ENCODE assay signal across 8 cellular contexts in the genomic region with DNA sequence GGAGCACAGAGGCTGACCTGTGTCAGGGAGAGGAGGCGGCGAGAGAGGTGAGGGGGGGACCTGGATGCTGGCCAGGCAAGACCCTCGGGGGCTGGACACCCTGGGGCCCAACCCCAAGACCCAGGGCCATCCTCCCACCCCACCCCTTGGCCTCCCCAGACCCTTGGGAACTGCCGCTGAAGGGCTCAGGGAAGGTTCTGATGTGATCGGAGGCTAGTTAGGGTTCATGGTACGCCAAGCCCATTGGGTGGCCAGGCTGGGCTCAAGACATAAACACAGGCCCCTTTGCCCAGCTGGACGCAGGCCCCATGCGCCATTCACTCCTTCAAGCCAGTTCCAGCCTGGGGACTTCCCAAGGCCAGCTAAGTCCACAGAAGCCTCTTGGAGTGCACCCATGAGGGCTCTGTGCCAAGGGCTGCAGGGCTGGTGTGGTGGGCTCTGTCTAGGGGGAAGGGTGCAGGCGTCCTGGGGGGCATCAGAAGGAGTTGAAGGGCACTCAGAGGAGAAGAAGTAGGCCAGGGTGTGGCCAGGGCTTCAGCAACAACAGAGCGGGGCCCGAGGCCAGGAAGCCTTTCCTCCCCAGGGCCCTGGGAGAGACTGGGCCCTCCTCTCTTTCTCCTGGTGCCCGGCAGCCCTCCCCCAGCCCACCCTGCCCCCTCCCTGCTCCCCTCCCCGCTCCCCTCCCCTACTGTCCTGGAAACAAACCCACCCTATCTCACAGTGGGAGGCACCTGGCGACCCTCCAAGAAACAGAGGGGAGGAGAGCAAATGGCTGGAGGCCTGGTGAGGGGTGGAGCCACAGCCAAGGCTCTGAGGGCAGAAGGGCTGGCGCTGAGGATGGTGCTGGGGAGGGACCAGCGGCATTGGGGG. TPM values are rescaled to one million over a fixed set of nuclear protein-coding genes. Genes with fewer than 3 reads are reported as not detected.
DNase-seq lines count a peak whose midpoint lies in the region; ATAC-seq, FAIRE-seq and TF ChIP-seq lines count a peak whose summit lies in the region.

No MANE protein-coding gene starts in this region.

- H3K27ac ChIP-seq in CD8-positive, alpha-beta T cell (ENCODE audit: low read depth, low read length), result no peak overlapping the region
- peak overlapping the region; percentile 57 to 76 (median 73) for H3K27ac ChIP-seq in pancreas

- no peaks in the 10 kb centered on the region for H3K9me3 ChIP-seq in CD8-positive, alpha-beta T cell (ENCODE audit: low read length)
- no peaks in the 10 kb centered on the region for H3K9me3 ChIP-seq in pancreas

- no peak for DNase-seq in CD8-positive, alpha-beta T cell
- DNase-seq in NCI-H69 (lab: John Stamatoyannopoulos, UW) (peak; percentile 72), fibroblast of villous mesenchyme (ENCODE audit: low read depth) (peak; percentile 87), pancreas (peak; percentile 79 to 93 (median 84)), kidney tubule cell (ENCODE audit: low spot score) (no peak), HuH-7.5 (ENCODE audit: low spot score) (no peak), type B pancreatic cell (ENCODE audit: extremely low spot score, unreplicated experiment) (no peak)
- no peak for DNase-seq in activated T-cell treated with anti-CD3 and anti-CD28 coated beads, Interleukin-2, amount 50 U/mL, for 72 hours

- peaks cover 25% of the 10 kb centered on the region for H3K4me1 Mint-ChIP-seq in CD8-positive, alpha-beta T cell (ENCODE audit: low read depth)
- no peaks in the 10 kb centered on the region for H3K4me1 Mint-ChIP-seq in activated T-cell treated with anti-CD3 and anti-CD28 coated beads, Interleukin-2, amount 50 U/mL, for 72 hours (ENCODE audit: low read depth)
- peaks cover 6% of the 10 kb centered on the region for H3K4me1 Mint-ChIP-seq in type B pancreatic cell (ENCODE audit: unreplicated experiment)

- no peaks in the 10 kb centered on the region for H3K36me3 ChIP-seq in CD8-positive, alpha-beta T cell (ENCODE audit: insufficient read depth, low read length)
- no peaks in the 10 kb centered on the region for H3K36me3 ChIP-seq in pancreas

- H3K4me3 Mint-ChIP-seq in CD8-positive, alpha-beta T cell, result no peak overlapping the region
- no peak overlapping the region for H3K4me3 Mint-ChIP-seq in activated T-cell treated with anti-CD3 and anti-CD28 coated beads, Interleukin-2, amount 50 U/mL, for 72 hours
- no peak overlapping the region for H3K4me3 Mint-ChIP-seq in type B pancreatic cell

- ATAC-seq in CD8-positive, alpha-beta T cell, result no peak
- peak; percentile 83 to 89 (median 85) for ATAC-seq in pancreas
- no peak for ATAC-seq in activated T-cell treated with anti-CD3 and anti-CD28 coated beads, Interleukin-2, amount 50 U/mL, for 72 hours (replicated peaks in 1 of 2)

- H3K4me1 ChIP-seq in CD8-positive, alpha-beta T cell (ENCODE audit: insufficient read depth, low read length), result peaks cover 41% of the 10 kb centered on the region
- H3K4me1 ChIP-seq in pancreas, result peaks cover 9 to 12% (median 9%) of the 10 kb centered on the region in 3 donors

- no peaks in the 10 kb centered on the region for H3K27me3 ChIP-seq in CD8-positive, alpha-beta T cell (ENCODE audit: insufficient read depth, low read length)
- no peaks in the 10 kb centered on the region for H3K27me3 ChIP-seq in pancreas

- no peak for TF ChIP-seq CTCF in CD8-positive, alpha-beta T cell (IDR thresholded peaks at IDR 0.05)
- TF ChIP-seq CTCF in fibroblast of villous mesenchyme (IDR thresholded peaks at IDR 0.05; ENCODE audit: insufficient read depth, low read depth, low read length) (no peak), pancreas (IDR thresholded peaks at IDR 0.05) (no peak), type B pancreatic cell (conservative IDR thresholded peaks at IDR 0.05) (no peak)

- H3K4me3 ChIP-seq in CD8-positive, alpha-beta T cell (ENCODE audit: low read depth, low read length), result no peak overlapping the region
- no peak overlapping the region for H3K4me3 ChIP-seq in fibroblast of villous mesenchyme (ENCODE audit: low read depth, low read length)
- no peak overlapping the region for H3K4me3 ChIP-seq in pancreas

- peaks cover 8% of the 10 kb centered on the region for H3K36me3 Mint-ChIP-seq in CD8-positive, alpha-beta T cell
- H3K36me3 Mint-ChIP-seq in activated T-cell treated with anti-CD3 and anti-CD28 coated beads, Interleukin-2, amount 50 U/mL, for 72 hours (ENCODE audit: insufficient read depth in 2 of 2), result no peaks in the 10 kb centered on the region
- H3K36me3 Mint-ChIP-seq in type B pancreatic cell, result no peaks in the 10 kb centered on the region

- POLR2A ChIA-PET in CD8-positive, alpha-beta T cell (lab: Charles Lee), result interaction anchor here (1.7 kb wide), 1 partner anchor 10 kb away, joined by 8 read pairs; no protein-coding TSS in a partner anchor

- H3K27me3 Mint-ChIP-seq in CD8-positive, alpha-beta T cell (ENCODE audit: low read depth), result no peaks in the 10 kb centered on the region
- no peaks in the 10 kb centered on the region for H3K27me3 Mint-ChIP-seq in activated T-cell treated with anti-CD3 and anti-CD28 coated beads, Interleukin-2, amount 50 U/mL, for 72 hours (ENCODE audit: low read depth)
- no peaks in the 10 kb centered on the region for H3K27me3 Mint-ChIP-seq in type B pancreatic cell

- no peaks in the 10 kb centered on the region for H3K9me3 Mint-ChIP-seq in CD8-positive, alpha-beta T cell
- H3K9me3 Mint-ChIP-seq in activated T-cell treated with anti-CD3 and anti-CD28 coated beads, Interleukin-2, amount 50 U/mL, for 72 hours, result no peaks in the 10 kb centered on the region
- H3K9me3 Mint-ChIP-seq in type B pancreatic cell, result no peaks in the 10 kb centered on the region

- CTCF ChIA-PET in CD8-positive, alpha-beta T cell (lab: Charles Lee), result interaction anchor here (0.9 to 3.8 kb wide), 3 partner anchors 9 to 105 kb away, joined by 3 to 30 read pairs (median 4); no protein-coding TSS in a partner anchor

- peak overlapping the region; percentile 60 for H3K27ac Mint-ChIP-seq in CD8-positive, alpha-beta T cell
- no peak overlapping the region for H3K27ac Mint-ChIP-seq in activated T-cell treated with anti-CD3 and anti-CD28 coated beads, Interleukin-2, amount 50 U/mL, for 72 hours
- no peak overlapping the region for H3K27ac Mint-ChIP-seq in type B pancreatic cell

- intact Hi-C loops in CD8-positive, alpha-beta T cell (cut with DNase I, micrococcal nuclease), result loop anchor here in 1 of 2 experiments (5.0 kb wide), 1 partner anchor 58 kb away; no protein-coding TSS in a partner anchor
- intact Hi-C loops in pancreas (cut with DNase I), result no loop called here

- FAIRE-seq in pancreas (lab: Jason Lieb, UNC), result no peak

- WGBS in pancreas, 2 donors, result 41 to 51% methylated on average over 15 to 16 of the region's 16 CpGs

RNA-seq across cellular contexts. Expression of a gene that starts 12.9 kb away (rescaled TPM):
- total RNA-seq in CD8-positive, alpha-beta T cell, result 100 to 1,000 TPM; 145 to 147 TPM
- total RNA-seq in fibroblast of villous mesenchyme (under 0.01 and 0.43 TPM in 2 replicates), pancreas (1 to 10 TPM in 1 of 6 donors, under 1 TPM in 4, not detected in 1; 0.25 to 1.2 (median 0.37) TPM), type B pancreatic cell (ENCODE audit: low replicate concordance) (2.6 and 7.2 TPM in 2 replicates)
- 1 to 10 TPM in 1 of 2 donors, under 1 TPM in 1; 0.49 to 1.4 TPM for polyA plus RNA-seq in pancreas
- total RNA-seq in activated T-cell treated with anti-CD3 and anti-CD28 coated beads, Interleukin-2, amount 50 U/mL, for 72 hours, result 10 to 100 TPM in 1 of 2 donors, 1 to 10 TPM in 1; 8.6 to 10.2 TPM

RNA-seq across cellular contexts. Expression of a gene that starts 13.0 kb away (rescaled TPM):
- 10 to 100 TPM; 38.2 to 40.2 TPM for total RNA-seq in CD8-positive, alpha-beta T cell
- not detected in 2 replicates for total RNA-seq in fibroblast of villous mesenchyme
- total RNA-seq in pancreas, result under 1 TPM; 0.04 to 0.69 (median 0.19) TPM
- polyA plus RNA-seq in pancreas, result under 1 TPM; 0.23 to 0.80 TPM
- 10 to 100 TPM; 13.6 to 16.6 TPM for total RNA-seq in activated T-cell treated with anti-CD3 and anti-CD28 coated beads, Interleukin-2, amount 50 U/mL, for 72 hours
- total RNA-seq in type B pancreatic cell (ENCODE audit: low replicate concordance), result 0.51 and 1.2 TPM in 2 replicates

RNA-seq across cellular contexts. Expression of a gene that starts 44.4 kb away (rescaled TPM):
- not detected for total RNA-seq in CD8-positive, alpha-beta T cell
- not detected in 2 replicates for total RNA-seq in fibroblast of villous mesenchyme
- 1 to 10 TPM in 2 of 6 donors, under 1 TPM in 4; 0.24 to 1.4 (median 0.69) TPM for total RNA-seq in pancreas
- 1 to 10 TPM; 1.4 to 7.0 TPM for polyA plus RNA-seq in pancreas
- total RNA-seq in activated T-cell treated with anti-CD3 and anti-CD28 coated beads, Interleukin-2, amount 50 U/mL, for 72 hours, result 1 to 10 TPM in 1 of 2 donors, under 1 TPM in 1; 0.38 to 1.7 TPM
- total RNA-seq in type B pancreatic cell (ENCODE audit: low replicate concordance), result 5.6 and 13.6 TPM in 2 replicates

Comparison
In these comparisons a context has a peak if more than half of its experiments do, and no peak if none do; other contexts are left out.
1. ATAC-seq: peak in pancreas (4 of 4); none in CD8-positive, alpha-beta T cell (single experiment) and activated T-cell treated with anti-CD3 and anti-CD28 coated beads, Interleukin-2, amount 50 U/mL, for 72 hours (0 of 2).
2. DNase-seq: peak in NCI-H69 (single experiment), fibroblast of villous mesenchyme (single experiment) and pancreas (6 of 6); none in CD8-positive, alpha-beta T cell (0 of 7), kidney tubule cell (single experiment), HuH-7.5 (single experiment), activated T-cell treated with anti-CD3 and anti-CD28 coated beads, Interleukin-2, amount 50 U/mL, for 72 hours (0 of 2) and type B pancreatic cell (single experiment).
3. RNA of a gene that starts 12.9 kb away (total RNA-seq): 145 to 147 TPM in CD8-positive, alpha-beta T cell; 8.6 to 10.2 TPM in activated T-cell treated with anti-CD3 and anti-CD28 coated beads, Interleukin-2, amount 50 U/mL, for 72 hours, 2.6 to 7.2 TPM in type B pancreatic cell, under 0.01 to 0.43 TPM in fibroblast of villous mesenchyme and 0.25 to 1.2 TPM in pancreas; every median in the first group is over 10 times any median in the second.